ENCODE assay signal across 21 cellular contexts in genomic region chr9:23577611-23578010, GRCh38.
DNase-seq lines count a peak whose midpoint lies in the region; ATAC-seq and TF ChIP-seq lines count a peak whose summit lies in the region.
"Had no signal": no experiment of that assay in that cellular context is flagged by ENCODE, and none has a peak within 500 bp of the region (broad histone marks: within the 10 kb centered on the region; RNA-seq: fewer than 3 reads in every experiment).

No MANE protein-coding gene starts in this region.

- H3K4me1 ChIP-seq in PC-3 (ENCODE audit: insufficient read depth, low read length) = peaks cover 36% of the 10 kb centered on the region
- H3K4me1 ChIP-seq: A549, BE2C, HAP-1 had no signal

- no peaks in the 10 kb centered on the region for H4K20me1 ChIP-seq in PC-3 (ENCODE audit: low read length)
- H4K20me1 ChIP-seq: BLaER1 treated with 17β-estradiol and CSF1 and Interleukin-3, amounts not matched to agents 10 nM and 100 nM had no signal

- H2AFZ ChIP-seq in PC-3 (ENCODE audit: low read length) = no peak overlapping the region

- CTCF ChIA-PET in PC-3 (lab: Charles Lee) = no interaction called here

- BruUV-seq in PC-3 (replicated peaks; lab: Mats Ljungman, UMichigan) = no TSS peak

- peak; percentile 86 for DNase-seq in LNCaP clone FGC (ENCODE audit: low read depth)
- DNase-seq in PC-3 = peak; percentile 68
- DNase-seq in nephron progenitor cell = no peak
- no peak for DNase-seq in glutamatergic neuron
- no peak for DNase-seq in NCI-H2196 treated with DMSO at 0.1 percent for 48 hours (lab: John Stamatoyannopoulos, UW; ENCODE audit: unreplicated experiment)
- DNase-seq: 8988T; ACHN; AML-193; BE2C; Calu3; CD4-positive, alpha-beta memory T cell; COR-L47; DMS53; DMS79 treated with DMSO at 0.1 percent for 48 hours; GF-D8; GOT3; HFFc6 had no signal

- H3K4me3 ChIP-seq in LNCaP clone FGC (ENCODE audit: low read depth, low read length) = no peak overlapping the region
- no peak overlapping the region for H3K4me3 ChIP-seq in PC-3 (ENCODE audit: low read length)
- H3K4me3 ChIP-seq: A549; BLaER1 treated with 17β-estradiol and CSF1 and Interleukin-3, amounts not matched to agents 10 nM and 100 nM; HAP-1 had no signal

- intact Hi-C loops in PC-3 (cut with micrococcal nuclease) = no loop called here

- no peak overlapping the region for H3K9ac ChIP-seq in PC-3 (ENCODE audit: low read length)
- H3K9ac ChIP-seq: BLaER1 treated with 17β-estradiol and CSF1 and Interleukin-3, amounts not matched to agents 10 nM and 100 nM had no signal

- H3K27me3 Mint-ChIP-seq in nephron progenitor cell (ENCODE audit: low read depth, poor library complexity) (no peaks in the 10 kb centered on the region), glutamatergic neuron (ENCODE audit: unreplicated experiment) (peaks cover 2% of the 10 kb centered on the region)

- ATAC-seq in PC-3 (peak; percentile 37; the same call in 1 of the 2 replicates), GM18873 (IDR thresholded peaks at IDR 0.05; ENCODE audit: low FRiP score, unreplicated experiment) (no peak)
- ATAC-seq: A549 had no signal

- no peak overlapping the region for H3K27ac ChIP-seq in PC-3 (ENCODE audit: low read length)
- H3K27ac ChIP-seq: A549; BLaER1 treated with 17β-estradiol and CSF1 and Interleukin-3, amounts not matched to agents 10 nM and 100 nM had no signal

- POLR2A ChIA-PET in PC-3 (lab: Charles Lee; ENCODE audit: unreplicated experiment) = no interaction called here

- no peak overlapping the region for H3K4me3 Mint-ChIP-seq in nephron progenitor cell
- no peak overlapping the region for H3K4me3 Mint-ChIP-seq in glutamatergic neuron (ENCODE audit: unreplicated experiment)
- H3K4me3 Mint-ChIP-seq: CD4-positive, alpha-beta memory T cell; HFFc6 had no signal

- no peak overlapping the region for H3K4me2 ChIP-seq in PC-3 (ENCODE audit: low read length)
- H3K4me2 ChIP-seq: A549; BLaER1 treated with 17β-estradiol and CSF1 and Interleukin-3, amounts not matched to agents 10 nM and 100 nM had no signal

- H3F3A ChIP-seq in PC-3 (ENCODE audit: low read length, unreplicated experiment) = peaks cover 5% of the 10 kb centered on the region

- TF ChIP-seq CTCF in LNCaP clone FGC (IDR thresholded peaks at IDR 0.05; ENCODE audit: control insufficient read depth, extremely low read depth, insufficient read depth) (no peak), PC-3 (conservative IDR thresholded peaks at IDR 0.05; ENCODE audit: low read depth, low read length) (no peak), nephron progenitor cell (IDR thresholded peaks at IDR 0.05) (no peak), glutamatergic neuron (IDR thresholded peaks at IDR 0.05; ENCODE audit: partially characterized antibody, unreplicated experiment) (no peak)

- no peaks in the 10 kb centered on the region for H3K36me3 Mint-ChIP-seq in nephron progenitor cell (ENCODE audit: low read depth)
- peaks cover 10% of the 10 kb centered on the region for H3K36me3 Mint-ChIP-seq in glutamatergic neuron (ENCODE audit: unreplicated experiment)
- H3K36me3 Mint-ChIP-seq: CD4-positive, alpha-beta memory T cell had no signal

- no peaks in the 10 kb centered on the region for H3K9me2 ChIP-seq in PC-3 (replicated peaks; ENCODE audit: low read length)

- no peaks in the 10 kb centered on the region for H3K9me3 ChIP-seq in PC-3 (ENCODE audit: low read length)
- H3K9me3 ChIP-seq: A549, BE2C, HAP-1 had no signal

- H3K27ac Mint-ChIP-seq in nephron progenitor cell (peak overlapping the region; percentile 8), glutamatergic neuron (ENCODE audit: unreplicated experiment) (no peak overlapping the region)
- H3K27ac Mint-ChIP-seq: CD4-positive, alpha-beta memory T cell; HFFc6 had no signal

- H3K4me1 Mint-ChIP-seq in nephron progenitor cell = no peaks in the 10 kb centered on the region
- H3K4me1 Mint-ChIP-seq in glutamatergic neuron (ENCODE audit: low read depth, unreplicated experiment) = peaks cover 8% of the 10 kb centered on the region
- H3K4me1 Mint-ChIP-seq: CD4-positive, alpha-beta memory T cell had no signal

- H3K9me3 Mint-ChIP-seq in nephron progenitor cell = no peaks in the 10 kb centered on the region
- peaks cover 9% of the 10 kb centered on the region for H3K9me3 Mint-ChIP-seq in glutamatergic neuron (ENCODE audit: unreplicated experiment)

- H3K27me3 ChIP-seq in PC-3 (ENCODE audit: low read length) = no peaks in the 10 kb centered on the region
- H3K27me3 ChIP-seq: BE2C; BLaER1 treated with 17β-estradiol and CSF1 and Interleukin-3, amounts not matched to agents 10 nM and 100 nM had no signal

- H3K79me2 ChIP-seq in PC-3 (ENCODE audit: low read length) = no peaks in the 10 kb centered on the region

- 0 out of 2 replicates have a peak, but pooled peaks cover 8% of the 10 kb centered on the region for H3K36me3 ChIP-seq in PC-3 (ENCODE audit: low read depth, low read length)
- H3K36me3 ChIP-seq: BE2C; BLaER1 treated with 17β-estradiol and CSF1 and Interleukin-3, amounts not matched to agents 10 nM and 100 nM; HAP-1 had no signal

Comparison
In these comparisons a context has a peak if more than half of its experiments do, and no peak if none do; other contexts are left out.
1. DNase-seq: peak in LNCaP clone FGC (single experiment) and PC-3 (single experiment); none in nephron progenitor cell (single experiment), glutamatergic neuron (single experiment) and NCI-H2196 treated with DMSO at 0.1 percent for 48 hours (single experiment).